Comparison of ENCODE assay signal across 10 cellular contexts in the genomic region with DNA sequence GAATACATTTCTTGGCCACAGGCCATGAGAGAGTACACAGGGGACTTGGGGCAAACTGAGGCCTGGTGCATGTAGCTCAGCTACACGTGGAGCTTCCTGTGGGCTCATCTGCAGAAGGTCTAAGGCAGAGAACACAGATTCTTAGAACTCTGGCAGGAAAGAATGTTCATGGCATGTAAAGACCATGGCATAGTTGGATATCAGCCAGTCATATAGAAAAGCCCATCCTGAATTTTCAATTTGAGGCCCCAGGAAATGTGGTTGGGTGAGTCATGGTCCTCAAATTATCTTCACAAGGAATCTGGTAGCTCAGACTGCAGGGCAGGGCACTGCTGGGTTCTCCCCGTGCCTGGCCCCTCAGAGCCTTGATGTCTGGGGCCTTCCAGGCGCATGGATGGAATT. TPM values are rescaled to one million over a fixed set of nuclear protein-coding genes. Genes with fewer than 3 reads are reported as not detected.
A peak's percentile ranks its signal among the peaks of the same experiment; 100 is the strongest.
DNase-seq lines count a peak whose midpoint lies in the region; ATAC-seq and TF ChIP-seq lines count a peak whose summit lies in the region.
"Had no signal": no experiment of that assay in that cellular context is flagged by ENCODE, and none has a peak within 500 bp of the region (broad histone marks: within the 10 kb centered on the region; RNA-seq: fewer than 3 reads in every experiment).

No MANE protein-coding gene starts in this region.

- ATAC-seq in GM19324 (IDR thresholded peaks at IDR 0.05; ENCODE audit: low FRiP score, unreplicated experiment), result no peak
- ATAC-seq in GM21737 (IDR thresholded peaks at IDR 0.05; ENCODE audit: unreplicated experiment), result no peak
- ATAC-seq: left lung had no signal

- POLR2A ChIA-PET in PC-9 (lab: Charles Lee; ENCODE audit: unreplicated experiment), result interaction anchor here (0.6 to 1.3 kb wide), 4 partner anchors 11 to 701 kb away, joined by 3 to 6 read pairs (median 4); no protein-coding TSS in a partner anchor

- H3K27ac ChIP-seq in PC-9 (peak overlapping the region; percentile 77), osteoblast (ENCODE audit: low read depth, low read length) (peak overlapping the region; percentile 31)
- H3K27ac ChIP-seq: left lung had no signal

- H3K27me3 ChIP-seq in PC-9 (ENCODE audit: insufficient read depth, low read depth) (no peaks in the 10 kb centered on the region), osteoblast (ENCODE audit: insufficient read depth, low read length) (no peaks in the 10 kb centered on the region)
- H3K27me3 ChIP-seq: left lung, sigmoid colon had no signal

- H3K27me3 Mint-ChIP-seq in chondrocyte (ENCODE audit: low read depth), result no peaks in the 10 kb centered on the region

- peak; percentile 75 for DNase-seq in H4 (ENCODE audit: low spot score)
- peak; percentile 78 to 95 for DNase-seq in PC-9
- peak; percentile 49 for DNase-seq in chondrocyte (ENCODE audit: low spot score)
- peak; percentile 87 for DNase-seq in osteoblast (ENCODE audit: insufficient read length, low spot score, missing footprints)
- DNase-seq in C1 segment of cervical spinal cord (lab: John Stamatoyannopoulos, UW), result no peak
- no peak for DNase-seq in NOMO-1 treated with DMSO at 0.1 percent for 48 hours (lab: John Stamatoyannopoulos, UW; ENCODE audit: unreplicated experiment)
- DNase-seq: left lung, sigmoid colon had no signal

- 0 out of 2 replicates have a peak, but pooled peaks cover 8% of the 10 kb centered on the region for H3K36me3 ChIP-seq in PC-9 (ENCODE audit: low read depth)
- H3K36me3 ChIP-seq in osteoblast (ENCODE audit: insufficient read depth, low read length), result no peaks in the 10 kb centered on the region

- no peak overlapping the region for H3K4me3 Mint-ChIP-seq in chondrocyte (ENCODE audit: unreplicated experiment)

- H3K4me1 Mint-ChIP-seq in chondrocyte (ENCODE audit: low read depth), result peaks cover 51% of the 10 kb centered on the region

- peak overlapping the region; percentile 80 for H3K27ac Mint-ChIP-seq in chondrocyte (ENCODE audit: unreplicated experiment)

- H3K9me3 Mint-ChIP-seq in chondrocyte (ENCODE audit: low read depth), result no peaks in the 10 kb centered on the region

- H3K4me1 ChIP-seq in PC-9 (replicated peaks; ENCODE audit: insufficient read depth) (peaks cover 86% of the 10 kb centered on the region), osteoblast (ENCODE audit: insufficient read depth, low read length) (peaks cover 19% of the 10 kb centered on the region)

- H3K79me2 ChIP-seq in PC-9 (ENCODE audit: low read depth) (peaks cover 35% of the 10 kb centered on the region), osteoblast (ENCODE audit: insufficient read depth, low read length) (no peaks in the 10 kb centered on the region)

- intact Hi-C loops in PC-9 (cut with micrococcal nuclease; ENCODE audit: unreplicated experiment), result loop anchor here (1.0 to 10.0 kb wide), 3 partner anchors 31 to 93 kb away; no protein-coding TSS in a partner anchor

- H3F3A ChIP-seq in PC-9 (ENCODE audit: insufficient read depth, low read depth), result peaks cover 45% of the 10 kb centered on the region

- H3K9me3 ChIP-seq in PC-9 (ENCODE audit: insufficient read depth, low read depth) (no peaks in the 10 kb centered on the region), osteoblast (ENCODE audit: low read depth, low read length) (no peaks in the 10 kb centered on the region)
- H3K9me3 ChIP-seq: left lung, sigmoid colon had no signal

- peaks cover 2% of the 10 kb centered on the region for H3K36me3 Mint-ChIP-seq in chondrocyte (ENCODE audit: low read depth)

- no peak overlapping the region for H2AFZ ChIP-seq in PC-9
- no peak overlapping the region for H2AFZ ChIP-seq in osteoblast (ENCODE audit: low read length)

- peak overlapping the region; percentile 56 for H3K4me2 ChIP-seq in PC-9
- peak overlapping the region; percentile 20 for H3K4me2 ChIP-seq in osteoblast (ENCODE audit: insufficient read depth, low read length)

- BruUV-seq in PC-9 (replicated peaks; lab: Mats Ljungman, UMichigan), result no TSS peak

- no peaks in the 10 kb centered on the region for H4K20me1 ChIP-seq in PC-9 (ENCODE audit: insufficient read depth)
- peaks cover 6% of the 10 kb centered on the region for H4K20me1 ChIP-seq in osteoblast (ENCODE audit: insufficient read depth, low read length)

- CTCF ChIA-PET in PC-9 (lab: Charles Lee), result no interaction called here

- TF ChIP-seq CTCF in PC-9 (conservative IDR thresholded peaks at IDR 0.05) (no peak), chondrocyte (IDR thresholded peaks at IDR 0.05) (no peak), osteoblast (IDR thresholded peaks at IDR 0.05; ENCODE audit: extremely low read depth, low read depth, low read length) (no peak)

- no peak overlapping the region for H3K4me3 ChIP-seq in PC-9
- no peak overlapping the region for H3K4me3 ChIP-seq in osteoblast (ENCODE audit: insufficient read depth, low read length)
- H3K4me3 ChIP-seq: left lung, sigmoid colon had no signal

- no peaks in the 10 kb centered on the region for H3K9me2 ChIP-seq in PC-9 (ENCODE audit: insufficient read depth)

RNA-seq across cellular contexts. Expression of a gene that starts 13.7 kb away (rescaled TPM):
- 49.8 and 55.9 TPM in 2 replicates for total RNA-seq in H4 (2014; rRNA removed; shearing (Covaris generic))
- total RNA-seq in PC-9 (2021) (44.1 and 46.2 TPM in 2 replicates), chondrocyte (30.7 to 75.9 TPM (median 30.9 TPM) in 3 replicates), osteoblast (11.8 and 13.8 TPM in 2 replicates)

RNA-seq across cellular contexts. Expression of a gene that starts 37.9 kb away (rescaled TPM):
- 25.9 and 36.9 TPM in 2 replicates for total RNA-seq in H4 (2014; rRNA removed; shearing (Covaris generic))
- total RNA-seq in PC-9 (2021), result 23.8 and 27.2 TPM in 2 replicates
- 12.3 to 14.8 TPM (median 12.4 TPM) in 3 replicates for total RNA-seq in chondrocyte
- total RNA-seq in osteoblast, result 8.3 TPM in 2 replicates

RNA-seq across cellular contexts. Expression of a gene that starts 58.9 kb away (rescaled TPM):
- total RNA-seq in H4 (2014; rRNA removed; shearing (Covaris generic)), result 1.8 and 3.9 TPM in 2 replicates
- 9.6 and 12.7 TPM in 2 replicates for total RNA-seq in PC-9 (2021)
- 8.6 to 10.0 TPM (median 9.8 TPM) in 3 replicates for total RNA-seq in chondrocyte
- 9.8 and 10.6 TPM in 2 replicates for total RNA-seq in osteoblast

Comparison
In these comparisons a context has a peak if more than half of its experiments do, and no peak if none do; other contexts are left out.
1. DNase-seq: peak in H4 (single experiment), PC-9 (2 of 2), chondrocyte (single experiment) and osteoblast (single experiment); none in C1 segment of cervical spinal cord (0 of 14) and NOMO-1 treated with DMSO at 0.1 percent for 48 hours (single experiment).